In the genomic region with DNA sequence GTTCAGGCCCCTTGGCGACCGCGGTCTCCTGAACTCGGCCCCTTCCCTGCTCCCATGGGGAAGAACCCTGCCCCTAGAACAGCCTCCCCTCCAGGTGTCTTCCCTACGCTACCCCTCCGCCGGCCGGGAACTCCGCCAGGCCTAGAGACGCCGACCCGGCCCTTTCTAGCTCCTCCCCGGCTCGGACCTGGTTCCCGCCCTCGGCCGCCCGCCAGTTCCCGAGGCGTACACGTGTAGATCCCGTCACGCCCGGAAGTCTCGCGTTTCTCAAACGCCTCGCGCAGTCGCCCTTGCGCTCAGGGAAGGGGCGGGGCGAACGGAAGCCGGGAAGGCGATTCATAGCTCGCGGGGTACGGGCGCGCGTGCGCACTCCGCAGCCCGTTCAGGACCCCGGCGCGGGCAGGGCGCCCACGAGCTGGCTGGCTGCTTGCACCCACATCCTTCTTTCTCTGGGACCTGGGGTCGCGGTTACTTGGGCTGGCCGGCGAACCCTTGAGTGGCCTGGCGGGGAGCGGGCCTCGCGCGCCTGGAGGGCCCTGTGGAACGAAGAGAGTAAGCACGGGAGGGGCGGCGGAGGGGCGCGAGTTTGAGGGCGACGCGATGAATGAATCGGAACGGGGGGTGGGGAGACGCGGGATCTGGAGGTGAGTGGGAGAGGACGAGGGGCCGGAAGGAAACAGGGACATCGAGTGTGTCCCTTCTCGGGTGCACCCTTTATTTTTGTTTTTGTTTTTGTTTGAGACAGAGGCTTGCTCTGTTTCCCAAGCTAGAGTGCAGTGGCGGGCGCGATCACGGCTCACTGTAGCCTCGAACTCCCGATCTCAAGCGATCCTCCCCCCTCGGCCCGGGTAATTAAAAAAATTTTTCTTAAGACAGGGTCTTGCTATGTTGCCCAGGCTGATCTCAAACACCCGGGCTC, we compare ENCODE assay signal across 8 cellular contexts. TPM values are rescaled to one million over a fixed set of nuclear protein-coding genes. Genes with fewer than 3 reads are reported as not detected.
DNase-seq lines count a peak whose midpoint lies in the region; ATAC-seq and TF ChIP-seq lines count a peak whose summit lies in the region.

A gene (plus strand): TSS at position 369 of the 919 bp plus-strand sequence. CDS start 710 bp downstream, outside the sequence.

- H3K4me3 Mint-ChIP-seq in chondrocyte (ENCODE audit: unreplicated experiment): peak within 1 kb of the TSS; percentile 96

- no peaks in the 10 kb centered on the region for H3K9me3 Mint-ChIP-seq in chondrocyte (ENCODE audit: low read depth)

- DNase-seq in AML-193 (lab: John Stamatoyannopoulos, UW) (peak; percentile 85 to 88), NCI-H510A treated with DMSO at 0.1 percent for 48 hours (lab: John Stamatoyannopoulos, UW) (peak; percentile 75), chondrocyte (ENCODE audit: low spot score) (peak; percentile 100), kidney epithelial cell (ENCODE audit: low read depth) (peak; percentile 86)
- peak; percentile 98 to 99 for DNase-seq in activated CD4-positive, alpha-beta T cell treated with anti-CD3 and anti-CD28 coated beads for 24 hours (ENCODE audit: low read depth in 2 of 2)
- DNase-seq in stimulated activated CD4-positive, alpha-beta T cell treated with anti-CD3 and anti-CD28 coated beads, Interleukin-15, amount 100 ng/mL, for 48 hours (ENCODE audit: low read depth in 2 of 2): peak; percentile 99

- peaks cover 1% of the 10 kb centered on the region for H3K36me3 Mint-ChIP-seq in chondrocyte (ENCODE audit: low read depth)

- TF ChIP-seq CTCF in chondrocyte (IDR thresholded peaks at IDR 0.05) (no peak), kidney epithelial cell (IDR thresholded peaks at IDR 0.05; ENCODE audit: insufficient read depth, low read length, poor library complexity, severe bottlenecking) (no peak)

- peaks cover 6% of the 10 kb centered on the region for H3K27me3 Mint-ChIP-seq in chondrocyte (ENCODE audit: low read depth)

- no peaks in the 10 kb centered on the region for H3K36me3 ChIP-seq in kidney epithelial cell (ENCODE audit: control insufficient read depth, insufficient read depth, low read length)

- TF ChIP-seq POLR2A in GM19193 (IDR thresholded peaks at IDR 0.05; ENCODE audit: extremely low read depth, insufficient read depth, insufficient read length): peak; percentile 87

- ATAC-seq in HG03439 (IDR thresholded peaks at IDR 0.05; ENCODE audit: unreplicated experiment): peak; percentile 92

- H3K27ac Mint-ChIP-seq in chondrocyte (ENCODE audit: unreplicated experiment): peak within 1 kb of the TSS; percentile 89

- H3K4me1 Mint-ChIP-seq in chondrocyte (ENCODE audit: low read depth): peaks cover 12% of the 10 kb centered on the region

- peaks cover 2% of the 10 kb centered on the region for H3K27me3 ChIP-seq in kidney epithelial cell (ENCODE audit: control insufficient read depth, insufficient read depth, low read length)

- H3K4me3 ChIP-seq in kidney epithelial cell (ENCODE audit: low read depth, low read length): peak within 1 kb of the TSS; percentile 94

RNA-seq across cellular contexts. Expression of the gene that starts here (rescaled TPM):
- 24.2 to 31.8 TPM (median 25.5 TPM) in 3 replicates for total RNA-seq in chondrocyte
- 46.1 and 52.8 TPM in 2 replicates for total RNA-seq in kidney epithelial cell

Comparison
In these comparisons a context has a peak if more than half of its experiments do, and no peak if none do; other contexts are left out.
1. Peak in every context shown above with its lines: DNase-seq, ATAC-seq and H3K4me3 ChIP-seq.